ENCODE assay signal across 1 cellular context in genomic region chr14:70186826-70187483, GRCh38.
A peak's percentile ranks its signal among the peaks of the same experiment; 100 is the strongest.
TF ChIP-seq lines count a peak whose summit lies in the region.

No MANE protein-coding gene starts in this region.

TF ChIP-seq in SK-N-SH, 30 proteins besides CTCF, POLR2A, EP300 and RAD21 (continued from another document):
- TF ChIP-seq REST (IDR thresholded peaks at IDR 0.05; ENCODE audit: low read depth, low read length), result no peak
- TF ChIP-seq ZBTB33 (IDR thresholded peaks at IDR 0.05; ENCODE audit: borderline replicate concordance, low read depth), result no peak
- TF ChIP-seq MXI1 (IDR thresholded peaks at IDR 0.05; ENCODE audit: low read depth, low read length), result peak; percentile 74; the same call in 1 of the 2 replicates
- TF ChIP-seq YY1 (IDR thresholded peaks at IDR 0.05; ENCODE audit: low read depth), result no peak
- TF ChIP-seq PBX3 (IDR thresholded peaks at IDR 0.05), result 0 out of 2 replicates have a peak, but pooled peaks have one; percentile 4
- peak; percentile 31 for TF ChIP-seq CHD2 (IDR thresholded peaks at IDR 0.05; ENCODE audit: low read length, partially characterized antibody)
- TF ChIP-seq GATA2 (CRISPR knock-in tag; IDR thresholded peaks at IDR 0.05), result no peak
- TF ChIP-seq TCF12 (IDR thresholded peaks at IDR 0.05), result no peak
- no peak for TF ChIP-seq SMC3 (IDR thresholded peaks at IDR 0.05; ENCODE audit: low read depth, low read length)
- no peak for TF ChIP-seq TAF1 (IDR thresholded peaks at IDR 0.05; ENCODE audit: borderline replicate concordance, low read depth, low read length)
- TF ChIP-seq GABPA (IDR thresholded peaks at IDR 0.05; ENCODE audit: low read depth), result no peak
- no peak for TF ChIP-seq EZH2phosphoT487 (IDR thresholded peaks at IDR 0.05; ENCODE audit: borderline replicate concordance, low read depth)
- no peak for TF ChIP-seq USF2 (IDR thresholded peaks at IDR 0.05; ENCODE audit: borderline replicate concordance, low read depth, low read length)
- TF ChIP-seq NRF1 (IDR thresholded peaks at IDR 0.05; ENCODE audit: low read depth, low read length), result no peak
- no peak for TF ChIP-seq MEF2A (IDR thresholded peaks at IDR 0.05; ENCODE audit: borderline replicate concordance, low read depth)
- no peak for TF ChIP-seq POLR2AphosphoS5 (IDR thresholded peaks at IDR 0.05; ENCODE audit: low read depth, low read length)
- TF ChIP-seq FOXM1 (IDR thresholded peaks at IDR 0.05; ENCODE audit: low read depth), result no peak
- no peak for TF ChIP-seq TEAD4 (IDR thresholded peaks at IDR 0.05; ENCODE audit: borderline replicate concordance, insufficient read depth)
- TF ChIP-seq ELF1 (IDR thresholded peaks at IDR 0.05), result no peak
